ENCODE assay signal across 16 cellular contexts in the genomic region with DNA sequence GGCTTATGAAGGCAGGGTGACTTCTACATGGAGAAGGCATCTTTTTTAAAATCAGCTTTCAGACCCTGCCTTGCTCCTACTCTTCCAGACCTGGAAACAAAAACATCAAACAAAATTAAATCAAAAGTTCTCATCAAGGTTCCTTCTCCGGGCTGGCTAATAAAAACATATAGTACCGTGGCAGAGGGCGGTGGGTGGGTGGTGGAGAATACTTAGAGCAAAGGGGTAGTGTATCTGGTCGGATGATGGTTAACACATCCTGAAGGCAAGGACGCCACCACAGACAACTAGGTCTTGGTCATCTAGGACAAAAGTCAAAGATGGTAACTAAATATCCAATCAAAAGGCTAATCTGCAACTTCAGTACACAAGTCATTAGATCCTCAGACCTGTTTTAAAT. TPM values are rescaled to one million over a fixed set of nuclear protein-coding genes. Genes with fewer than 3 reads are reported as not detected.
A peak's percentile ranks its signal among the peaks of the same experiment; 100 is the strongest.
DNase-seq lines count a peak whose midpoint lies in the region; ATAC-seq, FAIRE-seq and TF ChIP-seq lines count a peak whose summit lies in the region.
"Had no signal": no experiment of that assay in that cellular context is flagged by ENCODE, and none has a peak within 500 bp of the region (broad histone marks: within the 10 kb centered on the region; RNA-seq: fewer than 3 reads in every experiment).

No MANE protein-coding gene starts in this region.

- 0 out of 3 replicates have a peak overlapping the region, but pooled peaks have one; percentile 13 for H3K4me3 Mint-ChIP-seq in GM23338
- H3K4me3 Mint-ChIP-seq in naive thymus-derived CD8-positive, alpha-beta T cell: peak overlapping the region in 9 of 10 donors; percentile 54 to 99 (median 98)

- H3K4me2 ChIP-seq in BLaER1: peak overlapping the region; percentile 84
- no peak overlapping the region for H3K4me2 ChIP-seq in GM23338

- H3F3A ChIP-seq in GM23338 (replicated peaks; ENCODE audit: low read depth): 0 out of 2 replicates have a peak, but pooled peaks cover 5% of the 10 kb centered on the region

- no peaks in the 10 kb centered on the region; the same call in 2 of the 3 replicates for H3K36me3 Mint-ChIP-seq in GM23338 (ENCODE audit: low read depth)
- H3K36me3 Mint-ChIP-seq in activated naive CD4-positive, alpha-beta T cell treated with anti-CD3 and anti-CD28 coated beads, Interleukin-2, amount 50 U/mL, for 72 hours: peaks cover 34 to 35% of the 10 kb centered on the region in 2 donors
- peaks cover 0 to 23% (median 5%) of the 10 kb centered on the region in 3 donors for H3K36me3 Mint-ChIP-seq in naive thymus-derived CD8-positive, alpha-beta T cell

- H3K36me3 ChIP-seq in BLaER1 (peaks cover 17% of the 10 kb centered on the region; the same call in 1 of the 2 replicates), GM23338 (ENCODE audit: insufficient read depth) (no peaks in the 10 kb centered on the region)

- H3K27ac ChIP-seq in BLaER1 (no peak overlapping the region), GM23338 (ENCODE audit: low read depth) (no peak overlapping the region)
- H3K27ac ChIP-seq: RWPE1, VCaP had no signal

- ATAC-seq in GM23338: no peak
- no peak for ATAC-seq in activated naive CD4-positive, alpha-beta T cell treated with anti-CD3 and anti-CD28 coated beads, Interleukin-2, amount 50 U/mL, for 72 hours
- ATAC-seq in naive thymus-derived CD8-positive, alpha-beta T cell: no peak
- no peak for ATAC-seq in GM18909 (IDR thresholded peaks at IDR 0.05; ENCODE audit: poor library complexity, unreplicated experiment)
- no peak for ATAC-seq in HG03039 (IDR thresholded peaks at IDR 0.05; ENCODE audit: unreplicated experiment)

- H3K4me1 ChIP-seq in BLaER1 (peaks cover 75% of the 10 kb centered on the region), GM23338 (ENCODE audit: insufficient read depth) (no peaks in the 10 kb centered on the region; the same call in 1 of the 2 replicates)

- peaks cover 5% of the 10 kb centered on the region; the same call in 1 of the 3 replicates for H3K9me3 Mint-ChIP-seq in GM23338
- no peaks in the 10 kb centered on the region for H3K9me3 Mint-ChIP-seq in activated naive CD4-positive, alpha-beta T cell treated with anti-CD3 and anti-CD28 coated beads, Interleukin-2, amount 50 U/mL, for 72 hours
- no peaks in the 10 kb centered on the region for H3K9me3 Mint-ChIP-seq in naive thymus-derived CD8-positive, alpha-beta T cell

- H3K4me1 Mint-ChIP-seq in GM23338: peaks cover 15% of the 10 kb centered on the region
- H3K4me1 Mint-ChIP-seq in naive thymus-derived CD8-positive, alpha-beta T cell: peaks cover 47 to 80% (median 75%) of the 10 kb centered on the region in 4 donors

- POLR2A ChIA-PET in naive thymus-derived CD8-positive, alpha-beta T cell (lab: Charles Lee): interaction anchor here (1.0 to 4.5 kb wide), 4 partner anchors 11 to 89 kb away, joined by 3 to 60 read pairs (median 24); a partner anchor contains a TSS

- no peak overlapping the region for H3K4me3 ChIP-seq in BLaER1
- no peak overlapping the region for H3K4me3 ChIP-seq in GM23338
- H3K4me3 ChIP-seq: lung had no signal

- H2AFZ ChIP-seq in GM23338: no peak overlapping the region

- DNase-seq in GM23338 (ENCODE audit: low spot score): no peak
- DNase-seq in activated naive CD4-positive, alpha-beta T cell treated with anti-CD3 and anti-CD28 coated beads, Interleukin-2, amount 50 U/mL, for 72 hours (ENCODE audit: low spot score in 2 of 2): no peak
- DNase-seq in naive thymus-derived CD8-positive, alpha-beta T cell: no peak
- no peak for DNase-seq in urothelium cell line (ENCODE audit: low spot score)
- DNase-seq in effector CD4-positive, alpha-beta T cell: no peak
- DNase-seq: amniotic stem cell, COR-L47, hypothalamus, MG63 had no signal

- no peak for FAIRE-seq in urothelium cell line (lab: Jason Lieb, UNC)

- peaks cover 13% of the 10 kb centered on the region for H3K27me3 Mint-ChIP-seq in GM23338 (ENCODE audit: insufficient read depth, low read depth, poor library complexity)
- peaks cover 0 to 5% (median 0%) of the 10 kb centered on the region in 5 donors for H3K27me3 Mint-ChIP-seq in naive thymus-derived CD8-positive, alpha-beta T cell

- TF ChIP-seq CTCF in GM23338 (conservative IDR thresholded peaks at IDR 0.05; ENCODE audit: low read depth in 2 of 2): no peak

- H3K9me3 ChIP-seq in BLaER1: no peaks in the 10 kb centered on the region
- H3K9me3 ChIP-seq: MG63 had no signal

- H4K20me1 ChIP-seq in BLaER1 (peaks cover 4% of the 10 kb centered on the region; the same call in 1 of the 2 replicates), GM23338 (replicated peaks; ENCODE audit: insufficient read depth) (0 out of 2 replicates have a peak, but pooled peaks cover 7% of the 10 kb centered on the region)

- no peaks in the 10 kb centered on the region for H3K9me2 ChIP-seq in GM23338 (ENCODE audit: insufficient read depth)

- H3K79me2 ChIP-seq in GM23338 (replicated peaks; ENCODE audit: insufficient read depth): peaks cover 64% of the 10 kb centered on the region

- H3K27me3 ChIP-seq in BLaER1: no peaks in the 10 kb centered on the region
- no peaks in the 10 kb centered on the region for H3K27me3 ChIP-seq in GM23338 (ENCODE audit: insufficient read depth)
- H3K27me3 ChIP-seq: MG63 had no signal

- no peak overlapping the region for H3K27ac Mint-ChIP-seq in GM23338
- H3K27ac Mint-ChIP-seq in activated naive CD4-positive, alpha-beta T cell treated with anti-CD3 and anti-CD28 coated beads, Interleukin-2, amount 50 U/mL, for 72 hours: peak overlapping the region; percentile 98 to 100
- H3K27ac Mint-ChIP-seq in naive thymus-derived CD8-positive, alpha-beta T cell: peak overlapping the region; percentile 86 to 100 (median 99)

- no peak overlapping the region; the same call in 1 of the 2 replicates for H3K9ac ChIP-seq in BLaER1

TF ChIP-seq in GM23338, 12 proteins besides CTCF, POLR2A, EP300 and RAD21:
- TF ChIP-seq, protein P1, sequence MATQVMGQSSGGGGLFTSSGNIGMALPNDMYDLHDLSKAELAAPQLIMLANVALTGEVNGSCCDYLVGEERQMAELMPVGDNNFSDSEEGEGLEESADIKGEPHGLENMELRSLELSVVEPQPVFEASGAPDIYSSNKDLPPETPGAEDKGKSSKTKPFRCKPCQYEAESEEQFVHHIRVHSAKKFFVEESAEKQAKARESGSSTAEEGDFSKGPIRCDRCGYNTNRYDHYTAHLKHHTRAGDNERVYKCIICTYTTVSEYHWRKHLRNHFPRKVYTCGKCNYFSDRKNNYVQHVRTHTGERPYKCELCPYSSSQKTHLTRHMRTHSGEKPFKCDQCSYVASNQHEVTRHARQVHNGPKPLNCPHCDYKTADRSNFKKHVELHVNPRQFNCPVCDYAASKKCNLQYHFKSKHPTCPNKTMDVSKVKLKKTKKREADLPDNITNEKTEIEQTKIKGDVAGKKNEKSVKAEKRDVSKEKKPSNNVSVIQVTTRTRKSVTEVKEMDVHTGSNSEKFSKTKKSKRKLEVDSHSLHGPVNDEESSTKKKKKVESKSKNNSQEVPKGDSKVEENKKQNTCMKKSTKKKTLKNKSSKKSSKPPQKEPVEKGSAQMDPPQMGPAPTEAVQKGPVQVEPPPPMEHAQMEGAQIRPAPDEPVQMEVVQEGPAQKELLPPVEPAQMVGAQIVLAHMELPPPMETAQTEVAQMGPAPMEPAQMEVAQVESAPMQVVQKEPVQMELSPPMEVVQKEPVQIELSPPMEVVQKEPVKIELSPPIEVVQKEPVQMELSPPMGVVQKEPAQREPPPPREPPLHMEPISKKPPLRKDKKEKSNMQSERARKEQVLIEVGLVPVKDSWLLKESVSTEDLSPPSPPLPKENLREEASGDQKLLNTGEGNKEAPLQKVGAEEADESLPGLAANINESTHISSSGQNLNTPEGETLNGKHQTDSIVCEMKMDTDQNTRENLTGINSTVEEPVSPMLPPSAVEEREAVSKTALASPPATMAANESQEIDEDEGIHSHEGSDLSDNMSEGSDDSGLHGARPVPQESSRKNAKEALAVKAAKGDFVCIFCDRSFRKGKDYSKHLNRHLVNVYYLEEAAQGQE (IDR thresholded peaks at IDR 0.05; ENCODE audit: unreplicated experiment): no peak
- TF ChIP-seq EZH2phosphoT487 (IDR thresholded peaks at IDR 0.05; ENCODE audit: unreplicated experiment) (no peak), ZNF331 (CRISPR knock-in tag; IDR thresholded peaks at IDR 0.05; ENCODE audit: low read depth) (no peak), POLR2AphosphoS5 (IDR thresholded peaks at IDR 0.05; ENCODE audit: low read depth) (no peak)
TF ChIP-seq in GM23338: peak in this region for 0.

RNA-seq across cellular contexts. Expression of a gene that starts 1.8 kb away (rescaled TPM):
- 180 and 213 TPM in 2 replicates for total RNA-seq in GM23338 (2014; rRNA removed; shearing (Covaris generic))
- 236 and 252 TPM in 2 replicates for polyA plus RNA-seq in GM23338 (2016; fragmentation: Nextera tagmentation; extraction: Ambion mirVana)
- total RNA-seq in activated naive CD4-positive, alpha-beta T cell treated with anti-CD3 and anti-CD28 coated beads, Interleukin-2, amount 50 U/mL, for 72 hours: 100 to 1,000 TPM; 218 to 240 TPM
- total RNA-seq in naive thymus-derived CD8-positive, alpha-beta T cell: 100 to 1,000 TPM; 120 to 122 TPM
- polyA plus RNA-seq in naive thymus-derived CD8-positive, alpha-beta T cell: 100 to 1,000 TPM; 610 to 660 (median 642) TPM

RNA-seq across cellular contexts. Expression of a gene that starts 10.9 kb away (rescaled TPM):
- 38.8 and 40.0 TPM in 2 replicates for total RNA-seq in GM23338 (2014; rRNA removed; shearing (Covaris generic))
- polyA plus RNA-seq in GM23338 (2016; fragmentation: Nextera tagmentation; extraction: Ambion mirVana): 39.1 and 40.6 TPM in 2 replicates
- 10 to 100 TPM; 13.8 to 26.5 TPM for total RNA-seq in activated naive CD4-positive, alpha-beta T cell treated with anti-CD3 and anti-CD28 coated beads, Interleukin-2, amount 50 U/mL, for 72 hours
- total RNA-seq in naive thymus-derived CD8-positive, alpha-beta T cell: 10 to 100 TPM; 22.2 to 22.6 TPM
- 10 to 100 TPM in 2 of 3 donors, 1 to 10 TPM in 1; 8.7 to 11.9 (median 11.1) TPM for polyA plus RNA-seq in naive thymus-derived CD8-positive, alpha-beta T cell

RNA-seq across cellular contexts. Expression of a gene that starts 56.9 kb away (rescaled TPM):
- total RNA-seq in GM23338 (2014; rRNA removed; shearing (Covaris generic)): not detected in 2 replicates
- not detected in 2 replicates for polyA plus RNA-seq in GM23338 (2016; fragmentation: Nextera tagmentation; extraction: Ambion mirVana)
- not detected for total RNA-seq in activated naive CD4-positive, alpha-beta T cell treated with anti-CD3 and anti-CD28 coated beads, Interleukin-2, amount 50 U/mL, for 72 hours
- total RNA-seq in naive thymus-derived CD8-positive, alpha-beta T cell: not detected
- not detected for polyA plus RNA-seq in naive thymus-derived CD8-positive, alpha-beta T cell
- total RNA-seq: ureter had no signal
- polyA plus RNA-seq: lung had no signal
